ENCODE assay signal across 1 cellular context in the genomic region with DNA sequence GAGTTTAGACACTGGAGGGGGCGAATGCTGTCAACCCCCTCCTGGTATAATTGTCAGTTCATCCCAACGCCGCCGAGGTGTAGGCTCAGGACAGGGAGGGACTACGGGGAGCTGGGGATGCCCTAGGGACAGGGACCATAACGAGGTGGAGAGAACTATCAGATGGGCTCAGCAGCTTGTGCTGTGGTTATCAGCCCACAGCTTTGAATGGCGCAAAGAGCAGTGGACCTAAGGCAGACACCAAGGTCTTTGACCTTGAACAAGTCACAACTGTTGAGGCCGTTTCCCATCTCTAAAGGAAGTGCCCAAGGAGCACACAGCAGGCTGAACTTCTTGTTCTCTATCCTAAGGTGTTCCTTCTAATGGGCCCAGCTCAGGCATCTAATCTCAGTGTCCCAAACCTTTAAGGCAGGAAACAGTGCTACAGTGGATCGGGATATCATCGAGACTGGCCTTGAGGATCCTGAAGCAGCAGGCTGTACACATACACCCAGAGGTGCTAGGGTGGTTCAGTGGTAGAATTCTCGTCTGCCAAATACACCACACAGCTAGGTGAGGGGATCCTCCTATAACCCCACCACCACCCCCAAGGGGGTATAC.
TF ChIP-seq lines count a peak whose summit lies in the region.

No MANE protein-coding gene starts in this region.

TF ChIP-seq in GM23338, 12 proteins besides CTCF, POLR2A, EP300 and RAD21 (continued from another document):
- TF ChIP-seq, protein P1, sequence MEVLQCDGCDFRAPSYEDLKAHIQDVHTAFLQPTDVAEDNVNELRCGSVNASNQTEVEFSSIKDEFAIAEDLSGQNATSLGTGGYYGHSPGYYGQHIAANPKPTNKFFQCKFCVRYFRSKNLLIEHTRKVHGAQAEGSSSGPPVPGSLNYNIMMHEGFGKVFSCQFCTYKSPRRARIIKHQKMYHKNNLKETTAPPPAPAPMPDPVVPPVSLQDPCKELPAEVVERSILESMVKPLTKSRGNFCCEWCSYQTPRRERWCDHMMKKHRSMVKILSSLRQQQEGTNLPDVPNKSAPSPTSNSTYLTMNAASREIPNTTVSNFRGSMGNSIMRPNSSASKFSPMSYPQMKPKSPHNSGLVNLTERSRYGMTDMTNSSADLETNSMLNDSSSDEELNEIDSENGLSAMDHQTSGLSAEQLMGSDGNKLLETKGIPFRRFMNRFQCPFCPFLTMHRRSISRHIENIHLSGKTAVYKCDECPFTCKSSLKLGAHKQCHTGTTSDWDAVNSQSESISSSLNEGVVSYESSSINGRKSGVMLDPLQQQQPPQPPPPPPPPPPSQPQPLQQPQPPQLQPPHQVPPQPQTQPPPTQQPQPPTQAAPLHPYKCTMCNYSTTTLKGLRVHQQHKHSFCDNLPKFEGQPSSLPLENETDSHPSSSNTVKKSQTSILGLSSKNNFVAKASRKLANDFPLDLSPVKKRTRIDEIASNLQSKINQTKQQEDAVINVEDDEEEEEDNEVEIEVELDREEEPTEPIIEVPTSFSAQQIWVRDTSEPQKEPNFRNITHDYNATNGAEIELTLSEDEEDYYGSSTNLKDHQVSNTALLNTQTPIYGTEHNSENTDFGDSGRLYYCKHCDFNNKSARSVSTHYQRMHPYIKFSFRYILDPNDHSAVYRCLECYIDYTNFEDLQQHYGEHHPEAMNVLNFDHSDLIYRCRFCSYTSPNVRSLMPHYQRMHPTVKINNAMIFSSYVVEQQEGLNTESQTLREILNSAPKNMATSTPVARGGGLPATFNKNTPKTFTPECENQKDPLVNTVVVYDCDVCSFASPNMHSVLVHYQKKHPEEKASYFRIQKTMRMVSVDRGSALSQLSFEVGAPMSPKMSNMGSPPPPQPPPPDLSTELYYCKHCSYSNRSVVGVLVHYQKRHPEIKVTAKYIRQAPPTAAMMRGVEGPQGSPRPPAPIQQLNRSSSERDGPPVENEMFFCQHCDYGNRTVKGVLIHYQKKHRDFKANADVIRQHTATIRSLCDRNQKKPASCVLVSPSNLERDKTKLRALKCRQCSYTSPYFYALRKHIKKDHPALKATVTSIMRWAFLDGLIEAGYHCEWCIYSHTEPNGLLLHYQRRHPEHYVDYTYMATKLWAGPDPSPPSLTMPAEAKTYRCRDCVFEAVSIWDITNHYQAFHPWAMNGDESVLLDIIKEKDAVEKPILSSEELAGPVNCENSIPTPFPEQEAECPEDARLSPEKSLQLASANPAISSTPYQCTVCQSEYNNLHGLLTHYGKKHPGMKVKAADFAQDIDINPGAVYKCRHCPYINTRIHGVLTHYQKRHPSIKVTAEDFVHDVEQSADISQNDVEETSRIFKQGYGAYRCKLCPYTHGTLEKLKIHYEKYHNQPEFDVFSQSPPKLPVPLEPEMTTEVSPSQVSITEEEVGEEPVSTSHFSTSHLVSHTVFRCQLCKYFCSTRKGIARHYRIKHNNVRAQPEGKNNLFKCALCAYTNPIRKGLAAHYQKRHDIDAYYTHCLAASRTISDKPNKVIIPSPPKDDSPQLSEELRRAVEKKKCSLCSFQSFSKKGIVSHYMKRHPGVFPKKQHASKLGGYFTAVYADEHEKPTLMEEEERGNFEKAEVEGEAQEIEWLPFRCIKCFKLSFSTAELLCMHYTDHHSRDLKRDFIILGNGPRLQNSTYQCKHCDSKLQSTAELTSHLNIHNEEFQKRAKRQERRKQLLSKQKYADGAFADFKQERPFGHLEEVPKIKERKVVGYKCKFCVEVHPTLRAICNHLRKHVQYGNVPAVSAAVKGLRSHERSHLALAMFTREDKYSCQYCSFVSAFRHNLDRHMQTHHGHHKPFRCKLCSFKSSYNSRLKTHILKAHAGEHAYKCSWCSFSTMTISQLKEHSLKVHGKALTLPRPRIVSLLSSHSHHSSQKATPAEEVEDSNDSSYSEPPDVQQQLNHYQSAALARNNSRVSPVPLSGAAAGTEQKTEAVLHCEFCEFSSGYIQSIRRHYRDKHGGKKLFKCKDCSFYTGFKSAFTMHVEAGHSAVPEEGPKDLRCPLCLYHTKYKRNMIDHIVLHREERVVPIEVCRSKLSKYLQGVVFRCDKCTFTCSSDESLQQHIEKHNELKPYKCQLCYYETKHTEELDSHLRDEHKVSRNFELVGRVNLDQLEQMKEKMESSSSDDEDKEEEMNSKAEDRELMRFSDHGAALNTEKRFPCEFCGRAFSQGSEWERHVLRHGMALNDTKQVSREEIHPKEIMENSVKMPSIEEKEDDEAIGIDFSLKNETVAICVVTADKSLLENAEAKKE (CRISPR knock-in tag; IDR thresholded peaks at IDR 0.05): no peak
- TF ChIP-seq CREB1 (CRISPR knock-in tag; IDR thresholded peaks at IDR 0.05; ENCODE audit: low read depth) (no peak), JUNB (IDR thresholded peaks at IDR 0.05; ENCODE audit: unreplicated experiment) (no peak), NANOG (IDR thresholded peaks at IDR 0.05; ENCODE audit: borderline replicate concordance) (no peak), ZNF114 (CRISPR knock-in tag; IDR thresholded peaks at IDR 0.05) (no peak)
- TF ChIP-seq, protein P2, sequence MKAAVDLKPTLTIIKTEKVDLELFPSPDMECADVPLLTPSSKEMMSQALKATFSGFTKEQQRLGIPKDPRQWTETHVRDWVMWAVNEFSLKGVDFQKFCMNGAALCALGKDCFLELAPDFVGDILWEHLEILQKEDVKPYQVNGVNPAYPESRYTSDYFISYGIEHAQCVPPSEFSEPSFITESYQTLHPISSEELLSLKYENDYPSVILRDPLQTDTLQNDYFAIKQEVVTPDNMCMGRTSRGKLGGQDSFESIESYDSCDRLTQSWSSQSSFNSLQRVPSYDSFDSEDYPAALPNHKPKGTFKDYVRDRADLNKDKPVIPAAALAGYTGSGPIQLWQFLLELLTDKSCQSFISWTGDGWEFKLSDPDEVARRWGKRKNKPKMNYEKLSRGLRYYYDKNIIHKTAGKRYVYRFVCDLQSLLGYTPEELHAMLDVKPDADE (IDR thresholded peaks at IDR 0.05): no peak
